In the genomic region with DNA sequence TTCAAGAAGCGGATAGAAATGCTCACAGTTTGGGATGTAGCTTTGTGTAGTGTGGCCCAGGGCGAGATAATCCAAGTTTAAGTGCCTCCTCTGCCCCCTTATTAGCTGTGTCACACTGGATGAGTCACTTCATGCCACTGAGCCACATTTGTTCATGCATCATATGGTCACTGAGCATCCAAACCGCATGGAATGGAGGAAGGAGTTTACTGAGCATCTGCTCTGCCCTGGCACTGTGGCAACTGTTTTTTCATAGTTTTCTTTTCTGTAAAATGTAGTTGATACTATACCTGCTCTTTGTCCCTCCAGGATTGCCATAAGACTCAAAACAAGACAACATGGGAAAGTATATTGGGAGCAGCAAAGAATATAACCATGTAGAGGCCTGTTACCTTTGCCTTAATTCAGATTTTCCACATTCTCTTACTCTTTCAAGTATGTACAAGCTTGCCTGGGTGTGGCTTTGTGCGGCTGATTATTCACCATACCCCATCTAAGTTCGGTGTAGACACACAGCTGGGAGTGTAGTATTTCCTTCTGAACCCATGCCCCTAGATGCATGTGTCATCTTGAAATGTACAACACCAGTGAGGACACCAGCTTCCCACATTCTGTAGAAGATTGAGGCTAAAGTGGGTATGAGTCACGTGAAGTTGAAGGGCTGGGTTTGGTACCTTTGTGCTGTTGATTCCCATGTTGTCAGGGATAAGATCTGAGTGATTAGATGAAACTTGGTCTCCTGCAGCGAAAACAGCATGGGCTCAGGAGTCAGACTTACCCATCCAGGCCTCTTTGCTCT, we compare ENCODE assay signal across 12 cellular contexts. TPM values are rescaled to one million over a fixed set of nuclear protein-coding genes. Genes with fewer than 3 reads are reported as not detected.
DNase-seq lines count a peak whose midpoint lies in the region; ATAC-seq, FAIRE-seq and TF ChIP-seq lines count a peak whose summit lies in the region.
"Had no signal": no experiment of that assay in that cellular context is flagged by ENCODE, and none has a peak within 500 bp of the region (broad histone marks: within the 10 kb centered on the region; RNA-seq: fewer than 3 reads in every experiment).

No MANE protein-coding gene starts in this region.

- DNase-seq in GM12891 (ENCODE audit: insufficient read length, low spot score) (no peak), OCI-M1 (lab: John Stamatoyannopoulos, UW) (peak; percentile 22), endodermal cell (no peak)
- DNase-seq in stimulated activated CD4-positive, alpha-beta T cell treated with anti-CD3 and anti-CD28 coated beads, Interleukin-4, amount 100 ng/mL, for 4 hours: no peak
- no peak for DNase-seq in stimulated activated CD4-positive, alpha-beta T cell treated with anti-CD3 and anti-CD28 coated beads, Interleukin-2, amount 100 ng/mL, for 48 hours
- DNase-seq: activated naive CD4-positive, alpha-beta T cell treated with anti-CD3 and anti-CD28 coated beads, Interleukin-2, amount 10 ng/mL, durations not matched to agents 7 days and 5 days; MM.1S; T-helper 2 cell had no signal

- peak overlapping the region; percentile 67 for H3K4me2 ChIP-seq in skeletal muscle satellite cell (ENCODE audit: low read length)

- no peak overlapping the region for H3K27ac Mint-ChIP-seq in endodermal cell
- H3K27ac Mint-ChIP-seq: activated naive CD4-positive, alpha-beta T cell treated with anti-CD3 and anti-CD28 coated beads, Interleukin-2, amount 10 ng/mL, durations not matched to agents 7 days and 5 days had no signal

- no peak for TF ChIP-seq CTCF in endodermal cell (conservative IDR thresholded peaks at IDR 0.05)

- H3K4me3 ChIP-seq in skeletal muscle satellite cell (ENCODE audit: low read length) (peak overlapping the region; percentile 29), endodermal cell (ENCODE audit: low read length) (no peak overlapping the region)

- H3K36me3 Mint-ChIP-seq in endodermal cell (ENCODE audit: low read depth): no peaks in the 10 kb centered on the region
- H3K36me3 Mint-ChIP-seq: activated naive CD4-positive, alpha-beta T cell treated with anti-CD3 and anti-CD28 coated beads, Interleukin-2, amount 10 ng/mL, durations not matched to agents 7 days and 5 days had no signal

- H3K4me1 ChIP-seq in skeletal muscle satellite cell (ENCODE audit: control insufficient read depth, insufficient read depth, low read length) (peaks cover 25% of the 10 kb centered on the region), endodermal cell (ENCODE audit: control insufficient read depth, insufficient read depth, low read length) (peaks cover 4% of the 10 kb centered on the region)

- H3K4me1 Mint-ChIP-seq in endodermal cell: peaks cover 39% of the 10 kb centered on the region
- H3K4me1 Mint-ChIP-seq: activated naive CD4-positive, alpha-beta T cell treated with anti-CD3 and anti-CD28 coated beads, Interleukin-2, amount 10 ng/mL, durations not matched to agents 7 days and 5 days had no signal

- no peaks in the 10 kb centered on the region for H3K27me3 Mint-ChIP-seq in endodermal cell (ENCODE audit: insufficient read depth)

- H3K9me3 ChIP-seq in skeletal muscle satellite cell (replicated peaks; ENCODE audit: low read length): no peaks in the 10 kb centered on the region
- no peaks in the 10 kb centered on the region for H3K9me3 ChIP-seq in endodermal cell (ENCODE audit: control insufficient read depth, low read length)

- peak overlapping the region; percentile 72 for H3K9ac ChIP-seq in skeletal muscle satellite cell (ENCODE audit: low read depth, low read length)
- H3K9ac ChIP-seq in endodermal cell (ENCODE audit: extremely low read depth, low read length, poor library complexity, severe bottlenecking): no peak overlapping the region

- H3K9me3 Mint-ChIP-seq in endodermal cell: peaks cover 1% of the 10 kb centered on the region
- H3K9me3 Mint-ChIP-seq: activated naive CD4-positive, alpha-beta T cell treated with anti-CD3 and anti-CD28 coated beads, Interleukin-2, amount 10 ng/mL, durations not matched to agents 7 days and 5 days had no signal

- ATAC-seq in esophagus mucosa (peak; percentile 98), HG03565 (IDR thresholded peaks at IDR 0.05; ENCODE audit: unreplicated experiment) (no peak)

- peak; percentile 20 for FAIRE-seq in GM12891 (lab: Jason Lieb, UNC)
- FAIRE-seq: GM12892 had no signal

- no peak overlapping the region for H3K27ac ChIP-seq in endodermal cell (ENCODE audit: low read depth, low read length)

- no peak overlapping the region for H3K4me3 Mint-ChIP-seq in endodermal cell
- H3K4me3 Mint-ChIP-seq: activated naive CD4-positive, alpha-beta T cell treated with anti-CD3 and anti-CD28 coated beads, Interleukin-2, amount 10 ng/mL, durations not matched to agents 7 days and 5 days had no signal

- no peaks in the 10 kb centered on the region for H3K27me3 ChIP-seq in skeletal muscle satellite cell (ENCODE audit: control insufficient read depth, insufficient read depth, low read length)
- no peaks in the 10 kb centered on the region for H3K27me3 ChIP-seq in endodermal cell (ENCODE audit: control insufficient read depth, insufficient read depth, low read length, poor library complexity, severe bottlenecking)

- WGBS in endodermal cell (ENCODE audit: insufficient coverage in 1 of 2, insufficient read length in 1 of 2), 2 experiments: 80% methylated on average over 3 to 7 of the region's 7 CpGs

- no peaks in the 10 kb centered on the region for H3K36me3 ChIP-seq in skeletal muscle satellite cell (ENCODE audit: insufficient read depth, low read length)
- no peaks in the 10 kb centered on the region for H3K36me3 ChIP-seq in endodermal cell (ENCODE audit: control insufficient read depth, insufficient read depth, low read length)

- TF ChIP-seq POLR2A in GM12891 (IDR thresholded peaks at IDR 0.05; ENCODE audit: low read depth, low read length): no peak

TF ChIP-seq in GM12891, 5 proteins besides CTCF, POLR2A, EP300 and RAD21:
- no peak for TF ChIP-seq TAF1 (IDR thresholded peaks at IDR 0.05; ENCODE audit: low read depth, low read length)
- TF ChIP-seq PAX5 (IDR thresholded peaks at IDR 0.05; ENCODE audit: insufficient read depth, low read length, severe bottlenecking): no peak
- TF ChIP-seq SPI1 (IDR thresholded peaks at IDR 0.05; ENCODE audit: low read depth, low read length): no peak
- no peak for TF ChIP-seq POLR2AphosphoS5 (IDR thresholded peaks at IDR 0.05; ENCODE audit: low read depth, low read length)
- no peak for TF ChIP-seq POU2F2 (IDR thresholded peaks at IDR 0.05; ENCODE audit: low read depth, low read length)

RNA-seq across cellular contexts. Expression of a gene that starts 14.8 kb away (rescaled TPM):
- 16.5 TPM for polyA plus RNA-seq in GM12891 (2012; ENCODE audit: low read depth, missing spikeins)
- total RNA-seq in esophagus mucosa: 39.0 TPM
- total RNA-seq in skeletal muscle satellite cell (2012; rRNA removed): 28.4 and 29.9 TPM in 2 replicates
- total RNA-seq in endodermal cell: 10 to 100 TPM; 53.3 to 57.1 TPM
- 33.7 TPM for polyA plus RNA-seq in endodermal cell (2013, experiment 1 of 2)
- polyA plus RNA-seq in endodermal cell (2013, experiment 2 of 2): 32.4 TPM
